6 cellular contexts compared by ENCODE assay signal in the genomic region with DNA sequence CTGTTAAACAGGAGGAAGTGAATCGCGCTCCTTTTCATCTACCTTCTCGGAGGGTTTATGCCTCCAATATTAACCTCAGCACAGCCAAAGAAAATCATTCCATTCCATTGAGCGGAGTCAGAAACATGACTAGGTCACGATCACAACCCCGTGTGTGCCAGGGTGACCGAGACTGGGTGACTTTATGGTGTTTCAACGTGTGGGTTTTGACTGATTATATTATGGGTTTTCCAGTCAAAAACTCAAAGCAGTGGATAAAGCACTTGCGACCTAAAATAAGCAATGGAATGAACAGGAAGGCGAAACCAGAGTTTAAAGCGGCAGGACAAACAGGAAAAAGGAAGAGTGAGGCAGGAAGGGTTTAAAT. TPM values are rescaled to one million over a fixed set of nuclear protein-coding genes. Genes with fewer than 3 reads are reported as not detected.
DNase-seq lines count a peak whose midpoint lies in the region; ATAC-seq and TF ChIP-seq lines count a peak whose summit lies in the region.

No MANE protein-coding gene starts in this region.

- intact Hi-C loops in heart right ventricle (cut with DNase I) (loop anchor here in 1 of 10 donors (10.0 kb wide), 1 partner anchor 96 kb away; no protein-coding TSS in a partner anchor), left cardiac atrium (cut with DNase I) (loop anchor here in 1 of 2 donors (10.0 kb wide), 1 partner anchor 96 kb away; no protein-coding TSS in a partner anchor)

- no peaks in the 10 kb centered on the region for H3K36me3 ChIP-seq in heart right ventricle
- H3K36me3 ChIP-seq in urinary bladder (ENCODE audit: insufficient read depth) = no peaks in the 10 kb centered on the region

- H3K27me3 ChIP-seq in heart right ventricle = peaks cover 0 to 38% (median 4%) of the 10 kb centered on the region in 7 donors

- H3K9me3 ChIP-seq in heart right ventricle = peaks cover 0 to 13% (median 0%) of the 10 kb centered on the region in 11 donors

- peaks cover 11% of the 10 kb centered on the region for H3K4me1 Mint-ChIP-seq in glutamatergic neuron (ENCODE audit: low read depth, unreplicated experiment)

- peaks cover 0 to 33% (median 16%) of the 10 kb centered on the region in 9 donors for H3K4me1 ChIP-seq in heart right ventricle
- H3K4me1 ChIP-seq in urinary bladder (ENCODE audit: insufficient read depth) = no peaks in the 10 kb centered on the region

- H3K4me3 ChIP-seq in heart right ventricle = peak overlapping the region; percentile 41 to 75 (median 70)
- peak overlapping the region; percentile 44 for H3K4me3 ChIP-seq in urinary bladder (ENCODE audit: low read depth, low read length)

- peak overlapping the region; percentile 45 for H3K27ac Mint-ChIP-seq in glutamatergic neuron (ENCODE audit: unreplicated experiment)

- H3K27ac ChIP-seq in heart right ventricle = peak overlapping the region in 7 of 10 donors; percentile 69 to 84 (median 82)
- H3K27ac ChIP-seq in urinary bladder (ENCODE audit: low read depth) = no peak overlapping the region

- 45 to 46% methylated on average over 11 of the region's 11 CpGs for WGBS in heart right ventricle, 2 donors
- WGBS in urinary bladder = 42% methylated on average over 11 of the region's 11 CpGs

- H3K4me3 Mint-ChIP-seq in glutamatergic neuron (ENCODE audit: unreplicated experiment) = peak overlapping the region; percentile 85

- DNase-seq in heart right ventricle = no peak
- DNase-seq in left cardiac atrium = no peak
- no peak for DNase-seq in glutamatergic neuron
- no peak for DNase-seq in amygdala (lab: John Stamatoyannopoulos, UW)
- no peak for DNase-seq in AG08395 (ENCODE audit: low spot score)

- peaks cover 14% of the 10 kb centered on the region for H3K27me3 Mint-ChIP-seq in glutamatergic neuron (ENCODE audit: unreplicated experiment)

- ATAC-seq in heart right ventricle (no peak), left cardiac atrium (no peak)

- H3K36me3 Mint-ChIP-seq in glutamatergic neuron (ENCODE audit: unreplicated experiment) = no peaks in the 10 kb centered on the region

- peaks cover 9% of the 10 kb centered on the region for H3K9me3 Mint-ChIP-seq in glutamatergic neuron (ENCODE audit: unreplicated experiment)

- no peak for TF ChIP-seq CTCF in heart right ventricle (IDR thresholded peaks at IDR 0.05)
- no peak for TF ChIP-seq CTCF in glutamatergic neuron (IDR thresholded peaks at IDR 0.05; ENCODE audit: partially characterized antibody, unreplicated experiment)

RNA-seq across cellular contexts. Expression of a gene that starts 1.4 kb away (rescaled TPM):
- 10 to 100 TPM in 9 of 10 donors, 1 to 10 TPM in 1; 9.4 to 77.6 (median 34.8) TPM for total RNA-seq in heart right ventricle
- 10 to 100 TPM in 1 of 2 donors, 1 to 10 TPM in 1; 2.6 to 10.3 TPM for polyA plus RNA-seq in heart right ventricle
- 10 to 100 TPM; 29.8 to 54.2 TPM for total RNA-seq in left cardiac atrium
- total RNA-seq in glutamatergic neuron (ENCODE audit: unreplicated experiment) = 23.9 TPM
- total RNA-seq in urinary bladder = 50.8 TPM
- 124 TPM for polyA plus RNA-seq in urinary bladder

RNA-seq across cellular contexts. Expression of a gene that starts 10.6 kb away (rescaled TPM):
- total RNA-seq in heart right ventricle = under 1 TPM in 8 of 10 donors, not detected in 2; 0.20 to 0.85 (median 0.49) TPM
- polyA plus RNA-seq in heart right ventricle = under 1 TPM; 0.07 to 0.59 TPM
- under 1 TPM; 0.38 to 0.47 TPM for total RNA-seq in left cardiac atrium
- total RNA-seq in glutamatergic neuron (ENCODE audit: unreplicated experiment) = 2.4 TPM
- total RNA-seq in urinary bladder = 1.8 TPM
- polyA plus RNA-seq in urinary bladder = 0.57 TPM

RNA-seq across cellular contexts. Expression of a gene that starts 34.6 kb away (rescaled TPM):
- total RNA-seq in heart right ventricle = 10 to 100 TPM; 17.4 to 26.4 (median 20.6) TPM
- 10 to 100 TPM in 1 of 2 donors, 1 to 10 TPM in 1; 5.6 to 26.0 TPM for polyA plus RNA-seq in heart right ventricle
- 10 to 100 TPM; 23.2 to 23.7 TPM for total RNA-seq in left cardiac atrium
- 16.6 TPM for total RNA-seq in glutamatergic neuron (ENCODE audit: unreplicated experiment)
- total RNA-seq in urinary bladder = 96.6 TPM
- polyA plus RNA-seq in urinary bladder = 24.1 TPM

RNA-seq across cellular contexts. Expression of a gene that starts 35.5 kb away (rescaled TPM):
- total RNA-seq in heart right ventricle (10 to 100 TPM; 17.4 to 24.7 (median 21.2) TPM), left cardiac atrium (10 to 100 TPM; 10.6 to 11.9 TPM), glutamatergic neuron (ENCODE audit: unreplicated experiment) (9.4 TPM), urinary bladder (14.5 TPM)
- polyA plus RNA-seq in heart right ventricle (10 to 100 TPM in 1 of 2 donors, 1 to 10 TPM in 1; 3.0 to 13.5 TPM), urinary bladder (5.9 TPM)
